Comparison of ENCODE assay signal across 15 cellular contexts in genomic region chr20:59823030-59823423, GRCh38.
"Had no signal": no experiment of that assay in that cellular context is flagged by ENCODE, and none has a peak within 500 bp of the region (broad histone marks: within the 10 kb centered on the region; RNA-seq: fewer than 3 reads in every experiment).

No MANE protein-coding gene starts in this region.

- ATAC-seq: activated T-cell treated with anti-CD3 and anti-CD28 coated beads, Interleukin-2, amount 50 U/mL, for 72 hours; pancreas; right lobe of liver; stimulated activated effector memory CD8-positive, alpha-beta T cell treated with anti-CD3 and anti-CD28 coated beads, Interleukin-12 subunit alpha, Interleukin-12 subunit beta, amount 100 ng/mL, for 72 hours had no signal

- H3K4me3 Mint-ChIP-seq: activated T-cell treated with anti-CD3 and anti-CD28 coated beads, Interleukin-2, amount 50 U/mL, for 72 hours; naive B cell; stimulated activated effector memory CD8-positive, alpha-beta T cell treated with anti-CD3 and anti-CD28 coated beads, Interleukin-12 subunit alpha, Interleukin-12 subunit beta, amount 100 ng/mL, for 72 hours had no signal

- H3K27ac Mint-ChIP-seq: activated T-cell treated with anti-CD3 and anti-CD28 coated beads, Interleukin-2, amount 50 U/mL, for 72 hours; naive B cell; stimulated activated effector memory CD8-positive, alpha-beta T cell treated with anti-CD3 and anti-CD28 coated beads, Interleukin-12 subunit alpha, Interleukin-12 subunit beta, amount 100 ng/mL, for 72 hours had no signal

- H3K36me3 Mint-ChIP-seq: naive B cell; stimulated activated effector memory CD8-positive, alpha-beta T cell treated with anti-CD3 and anti-CD28 coated beads, Interleukin-12 subunit alpha, Interleukin-12 subunit beta, amount 100 ng/mL, for 72 hours had no signal

- H3K27me3 ChIP-seq: pancreas, right lobe of liver, upper lobe of left lung had no signal

- H3K4me1 Mint-ChIP-seq: naive B cell; stimulated activated effector memory CD8-positive, alpha-beta T cell treated with anti-CD3 and anti-CD28 coated beads, Interleukin-12 subunit alpha, Interleukin-12 subunit beta, amount 100 ng/mL, for 72 hours had no signal

- DNase-seq: activated CD4-positive, alpha-beta T cell treated with anti-CD3 and anti-CD28 coated beads, Interleukin-2, amount 50 U/mL, for 48 hours; activated effector memory CD4-positive, alpha-beta T cell treated with anti-CD3 and anti-CD28 coated beads, Interleukin-2, amount 50 U/mL, for 16 hours; activated naive CD4-positive, alpha-beta T cell treated with anti-CD3 and anti-CD28 coated beads, Interleukin-2, amount 50 U/mL, for 16 hours; activated T-cell treated with anti-CD3 and anti-CD28 coated beads, Interleukin-2, amount 50 U/mL, for 72 hours; foreskin fibroblast; left ventricle myocardium inferior; naive B cell; right lobe of liver; small intestine; stimulated activated CD4-positive, alpha-beta T cell treated with anti-CD3 and anti-CD28 coated beads, Interleukin-4, amount 100 ng/mL, for 1 hour; stomach; upper lobe of left lung had no signal

- H3K36me3 ChIP-seq: left ventricle myocardium inferior, pancreas, right lobe of liver, stomach, thoracic aorta, upper lobe of left lung had no signal

- H3K9me3 Mint-ChIP-seq: activated T-cell treated with anti-CD3 and anti-CD28 coated beads, Interleukin-2, amount 50 U/mL, for 72 hours; stimulated activated effector memory CD8-positive, alpha-beta T cell treated with anti-CD3 and anti-CD28 coated beads, Interleukin-12 subunit alpha, Interleukin-12 subunit beta, amount 100 ng/mL, for 72 hours had no signal

- H3K27ac ChIP-seq: left ventricle myocardium inferior, pancreas, right lobe of liver, stomach, thoracic aorta, upper lobe of left lung had no signal

- H3K9me3 ChIP-seq: left ventricle myocardium inferior, pancreas, right lobe of liver, stomach, thoracic aorta, upper lobe of left lung had no signal

- H3K4me1 ChIP-seq: right lobe of liver had no signal

- H3K4me3 ChIP-seq: left ventricle myocardium inferior, pancreas, right lobe of liver, stomach, thoracic aorta, upper lobe of left lung had no signal
